In genomic region chr15:50813089-50813488, GRCh38 we compare ENCODE assay signal across 27 cellular contexts.
"Had no signal": no experiment of that assay in that cellular context is flagged by ENCODE, and none has a peak within 500 bp of the region (broad histone marks: within the 10 kb centered on the region; RNA-seq: fewer than 3 reads in every experiment).

No MANE protein-coding gene starts in this region.

- DNase-seq: activated CD4-positive, alpha-beta memory T cell treated with anti-CD3 and anti-CD28 coated beads, Interleukin-2, amount 10 ng/mL, durations not matched to agents 7 days and 5 days; activated CD4-positive, alpha-beta T cell treated with anti-CD3 and anti-CD28 coated beads for 4 hours; activated CD4-positive, alpha-beta T cell treated with anti-CD3 and anti-CD28 coated beads, Interleukin-2, amount 10 ng/mL, durations not matched to agents 7 days and 5 days; activated CD4-positive, alpha-beta T cell treated with anti-CD3 and anti-CD28 coated beads, Interleukin-2, amount 50 U/mL, for 4 hours; activated CD4-positive, CD25-positive, alpha-beta regulatory T cell; activated CD4-positive, CD25-positive, alpha-beta regulatory T cell treated with anti-CD3 and anti-CD28 coated beads, Interleukin-2, amount 50 U/mL, for 72 hours; activated CD8-positive, alpha-beta memory T cell treated with anti-CD3 and anti-CD28 coated beads, Interleukin-2, amount 50 U/mL, for 48 hours; activated gamma-delta T cell; activated naive CD4-positive, alpha-beta T cell; activated naive CD4-positive, alpha-beta T cell treated with anti-CD3 and anti-CD28 coated beads, Interleukin-2, amount 10 ng/mL, durations not matched to agents 7 days and 5 days; activated naive CD8-positive, alpha-beta T cell treated with anti-CD3 and anti-CD28 coated beads, Interleukin-2, amount 10 ng/mL, durations not matched to agents 7 days and 5 days; activated T-cell treated with anti-CD3 and anti-CD28 coated beads for 4 hours; activated T-cell treated with anti-CD3 and anti-CD28 coated beads, Interleukin-2, amount 50 U/mL, for 24 hours; activated T-cell treated with anti-CD3 and anti-CD28 coated beads, Interleukin-2, amount 50 U/mL, for 72 hours; central memory CD4-positive, alpha-beta T cell; cerebellar nuclear complex; colonic mucosa; effector CD8-positive, alpha-beta T cell; head of caudate nucleus; T-helper 2 cell had no signal

- H3K4me1 Mint-ChIP-seq: activated CD4-positive, alpha-beta memory T cell treated with anti-CD3 and anti-CD28 coated beads, Interleukin-2, amount 10 ng/mL, durations not matched to agents 7 days and 5 days; activated CD4-positive, alpha-beta T cell treated with anti-CD3 and anti-CD28 coated beads, Interleukin-2, amount 10 ng/mL, durations not matched to agents 7 days and 5 days; activated naive CD4-positive, alpha-beta T cell treated with anti-CD3 and anti-CD28 coated beads, Interleukin-2, amount 10 ng/mL, durations not matched to agents 7 days and 5 days; activated naive CD8-positive, alpha-beta T cell treated with anti-CD3 and anti-CD28 coated beads, Interleukin-2, amount 10 ng/mL, durations not matched to agents 7 days and 5 days; brain had no signal

- H3K36me3 Mint-ChIP-seq: activated naive CD4-positive, alpha-beta T cell treated with anti-CD3 and anti-CD28 coated beads, Interleukin-2, amount 10 ng/mL, durations not matched to agents 7 days and 5 days; activated naive CD4-positive, alpha-beta T cell treated with anti-CD3 and anti-CD28 coated beads, Interleukin-2, amount 50 U/mL, for 72 hours; activated naive CD8-positive, alpha-beta T cell treated with anti-CD3 and anti-CD28 coated beads, Interleukin-2, amount 10 ng/mL, durations not matched to agents 7 days and 5 days; brain had no signal

- H3K36me3 ChIP-seq: ascending aorta, breast epithelium, cardiac muscle cell, colonic mucosa had no signal

- ATAC-seq: activated naive CD4-positive, alpha-beta T cell treated with anti-CD3 and anti-CD28 coated beads, Interleukin-2, amount 50 U/mL, for 72 hours; activated T-cell treated with anti-CD3 and anti-CD28 coated beads, Interleukin-2, amount 50 U/mL, for 72 hours; esophagus mucosa had no signal

- H3K27me3 Mint-ChIP-seq: activated T-cell treated with anti-CD3 and anti-CD28 coated beads, Interleukin-2, amount 50 U/mL, for 24 hours; brain had no signal

- H3K4me1 ChIP-seq: ascending aorta, breast epithelium, colonic mucosa had no signal

- FAIRE-seq: frontal cortex had no signal

- H3K4me3 Mint-ChIP-seq: activated CD4-positive, alpha-beta memory T cell treated with anti-CD3 and anti-CD28 coated beads, Interleukin-2, amount 10 ng/mL, durations not matched to agents 7 days and 5 days; activated CD4-positive, alpha-beta T cell treated with anti-CD3 and anti-CD28 coated beads, Interleukin-2, amount 10 ng/mL, durations not matched to agents 7 days and 5 days; activated naive CD4-positive, alpha-beta T cell treated with anti-CD3 and anti-CD28 coated beads, Interleukin-2, amount 10 ng/mL, durations not matched to agents 7 days and 5 days; activated naive CD8-positive, alpha-beta T cell treated with anti-CD3 and anti-CD28 coated beads, Interleukin-2, amount 10 ng/mL, durations not matched to agents 7 days and 5 days; activated T-cell treated with anti-CD3 and anti-CD28 coated beads, Interleukin-2, amount 50 U/mL, for 24 hours; activated T-cell treated with anti-CD3 and anti-CD28 coated beads, Interleukin-2, amount 50 U/mL, for 72 hours; brain had no signal

- H3K27ac Mint-ChIP-seq: activated CD4-positive, alpha-beta memory T cell treated with anti-CD3 and anti-CD28 coated beads, Interleukin-2, amount 10 ng/mL, durations not matched to agents 7 days and 5 days; activated CD4-positive, alpha-beta T cell treated with anti-CD3 and anti-CD28 coated beads, Interleukin-2, amount 10 ng/mL, durations not matched to agents 7 days and 5 days; activated naive CD4-positive, alpha-beta T cell treated with anti-CD3 and anti-CD28 coated beads, Interleukin-2, amount 10 ng/mL, durations not matched to agents 7 days and 5 days; activated naive CD4-positive, alpha-beta T cell treated with anti-CD3 and anti-CD28 coated beads, Interleukin-2, amount 50 U/mL, for 72 hours; activated naive CD8-positive, alpha-beta T cell treated with anti-CD3 and anti-CD28 coated beads, Interleukin-2, amount 10 ng/mL, durations not matched to agents 7 days and 5 days; activated T-cell treated with anti-CD3 and anti-CD28 coated beads, Interleukin-2, amount 50 U/mL, for 24 hours; activated T-cell treated with anti-CD3 and anti-CD28 coated beads, Interleukin-2, amount 50 U/mL, for 72 hours; brain had no signal

- H3K27ac ChIP-seq: ascending aorta, breast epithelium, cardiac muscle cell, colonic mucosa had no signal

- H3K9me3 Mint-ChIP-seq: activated CD4-positive, alpha-beta memory T cell treated with anti-CD3 and anti-CD28 coated beads, Interleukin-2, amount 10 ng/mL, durations not matched to agents 7 days and 5 days; activated CD4-positive, alpha-beta T cell treated with anti-CD3 and anti-CD28 coated beads, Interleukin-2, amount 10 ng/mL, durations not matched to agents 7 days and 5 days; activated naive CD4-positive, alpha-beta T cell treated with anti-CD3 and anti-CD28 coated beads, Interleukin-2, amount 10 ng/mL, durations not matched to agents 7 days and 5 days; activated naive CD4-positive, alpha-beta T cell treated with anti-CD3 and anti-CD28 coated beads, Interleukin-2, amount 50 U/mL, for 72 hours; activated naive CD8-positive, alpha-beta T cell treated with anti-CD3 and anti-CD28 coated beads, Interleukin-2, amount 10 ng/mL, durations not matched to agents 7 days and 5 days; activated T-cell treated with anti-CD3 and anti-CD28 coated beads, Interleukin-2, amount 50 U/mL, for 24 hours; activated T-cell treated with anti-CD3 and anti-CD28 coated beads, Interleukin-2, amount 50 U/mL, for 72 hours; brain had no signal

- H3K27me3 ChIP-seq: ascending aorta, breast epithelium, cardiac muscle cell, colonic mucosa had no signal

- H3K4me3 ChIP-seq: ascending aorta, breast epithelium, cardiac muscle cell, colonic mucosa had no signal

- H3K9me3 ChIP-seq: ascending aorta, breast epithelium, colonic mucosa had no signal
